26 cellular contexts compared by ENCODE assay signal in the genomic region with DNA sequence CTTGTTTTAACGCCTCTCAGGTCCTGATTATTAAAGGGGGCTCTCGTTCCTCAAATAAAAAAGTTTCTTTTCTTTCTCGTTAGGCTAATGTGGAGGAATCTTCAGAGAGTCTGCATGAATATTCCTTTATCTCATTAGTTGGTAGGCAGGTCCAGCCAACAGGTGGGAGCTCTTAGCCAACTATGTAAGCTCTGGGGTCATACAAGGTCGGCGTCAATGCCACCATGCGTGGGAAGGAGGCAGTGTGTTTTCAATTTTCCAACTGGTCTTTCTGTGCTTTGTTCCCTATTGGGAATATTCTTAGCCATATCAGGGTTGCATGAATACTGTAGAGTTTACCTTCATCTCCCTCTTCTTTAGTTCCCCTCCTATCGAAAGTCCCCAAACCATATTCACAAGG.
"Had no signal": no experiment of that assay in that cellular context is flagged by ENCODE, and none has a peak within 500 bp of the region (broad histone marks: within the 10 kb centered on the region; RNA-seq: fewer than 3 reads in every experiment).

No MANE protein-coding gene starts in this region.

- H3K27ac ChIP-seq: coronary artery, epithelial cell of prostate, esophagus squamous epithelium, gastrocnemius medialis, heart right ventricle, left lung, lower lobe of right lung had no signal

- FAIRE-seq: colon, endometrium, islet of Langerhans, keratinocyte had no signal

- H3K4me3 ChIP-seq: coronary artery, esophagus squamous epithelium, gastrocnemius medialis, heart right ventricle, left lung, lower lobe of right lung had no signal

- ATAC-seq: effector memory CD8-positive, alpha-beta T cell; esophagus mucosa; gastrocnemius medialis; heart right ventricle; left cardiac atrium; left lung; left ventricle myocardium superior; lower lobe of right lung; naive thymus-derived CD4-positive, alpha-beta T cell had no signal

- H3K9me3 ChIP-seq: esophagus squamous epithelium, gastrocnemius medialis, heart right ventricle, left lung, lower lobe of right lung had no signal

- H3K27me3 ChIP-seq: esophagus squamous epithelium, gastrocnemius medialis, heart right ventricle, left lung had no signal

- DNase-seq: effector CD8-positive, alpha-beta T cell; effector memory CD8-positive, alpha-beta T cell; endodermal cell; erythroblast; esophagus squamous epithelium; foreskin fibroblast; foreskin melanocyte; gastrocnemius medialis; glutamatergic neuron; head of caudate nucleus; heart right ventricle; hippocampal formation; left cardiac atrium; left lung; left ventricle myocardium superior; lower lobe of right lung; mesenchymal stem cell; midbrain; naive thymus-derived CD4-positive, alpha-beta T cell had no signal

- H3K36me3 ChIP-seq: esophagus squamous epithelium, gastrocnemius medialis, heart right ventricle, left lung, lower lobe of right lung had no signal
